25 cellular contexts compared by ENCODE assay signal in genomic region chr13:45718992-45719391, GRCh38. TPM values are rescaled to one million over a fixed set of nuclear protein-coding genes. Genes with fewer than 3 reads are reported as not detected.
DNase-seq lines count a peak whose midpoint lies in the region; ATAC-seq and TF ChIP-seq lines count a peak whose summit lies in the region.
"Had no signal": no experiment of that assay in that cellular context is flagged by ENCODE, and none has a peak within 500 bp of the region (broad histone marks: within the 10 kb centered on the region; RNA-seq: fewer than 3 reads in every experiment).

No MANE protein-coding gene starts in this region.

- ATAC-seq in activated T-helper 17 cell treated with anti-CD3 and anti-CD28 coated beads, Interleukin-2, amount 50 U/mL, for 72 hours (replicated peaks) = no peak
- ATAC-seq in HG03039 (IDR thresholded peaks at IDR 0.05; ENCODE audit: unreplicated experiment) = no peak
- ATAC-seq: HepG2, pancreas, T-helper 17 cell had no signal

- no peaks in the 10 kb centered on the region for H3K36me3 Mint-ChIP-seq in activated T-helper 17 cell treated with anti-CD3 and anti-CD28 coated beads, Interleukin-2, amount 50 U/mL, for 72 hours (ENCODE audit: low read depth)
- H3K36me3 Mint-ChIP-seq in activated CD4-positive, alpha-beta memory T cell treated with anti-CD3 and anti-CD28 coated beads for 36 hours = no peaks in the 10 kb centered on the region

- H3K27me3 Mint-ChIP-seq in activated T-helper 17 cell treated with anti-CD3 and anti-CD28 coated beads, Interleukin-2, amount 50 U/mL, for 72 hours = no peaks in the 10 kb centered on the region
- peaks cover 3% of the 10 kb centered on the region for H3K27me3 Mint-ChIP-seq in activated CD4-positive, alpha-beta memory T cell treated with anti-CD3 and anti-CD28 coated beads for 36 hours

- H3K4me1 Mint-ChIP-seq in activated T-helper 17 cell treated with anti-CD3 and anti-CD28 coated beads, Interleukin-2, amount 50 U/mL, for 72 hours = no peaks in the 10 kb centered on the region
- no peaks in the 10 kb centered on the region for H3K4me1 Mint-ChIP-seq in activated CD4-positive, alpha-beta memory T cell treated with anti-CD3 and anti-CD28 coated beads for 36 hours (ENCODE audit: low read depth)

- no peak overlapping the region for H3K4me3 Mint-ChIP-seq in activated T-helper 17 cell treated with anti-CD3 and anti-CD28 coated beads, Interleukin-2, amount 50 U/mL, for 72 hours
- H3K4me3 Mint-ChIP-seq in activated CD4-positive, alpha-beta memory T cell treated with anti-CD3 and anti-CD28 coated beads for 36 hours = no peak overlapping the region
- H3K4me3 Mint-ChIP-seq: T-helper 17 cell had no signal

- no peak overlapping the region for H3K4me3 ChIP-seq in choroid plexus epithelial cell (ENCODE audit: low read depth, low read length)
- H3K4me3 ChIP-seq: lung, pancreas, sigmoid colon had no signal

- no peaks in the 10 kb centered on the region for H3K9me3 Mint-ChIP-seq in activated T-helper 17 cell treated with anti-CD3 and anti-CD28 coated beads, Interleukin-2, amount 50 U/mL, for 72 hours
- no peaks in the 10 kb centered on the region for H3K9me3 Mint-ChIP-seq in activated CD4-positive, alpha-beta memory T cell treated with anti-CD3 and anti-CD28 coated beads for 36 hours

- intact Hi-C loops in activated CD4-positive, alpha-beta memory T cell treated with anti-CD3 and anti-CD28 coated beads for 36 hours (cut with micrococcal nuclease) = loop anchor here (1.0 to 5.0 kb wide), 2 partner anchors 96 to 207 kb away; no protein-coding TSS in a partner anchor

- POLR2A ChIA-PET in activated CD4-positive, alpha-beta memory T cell treated with anti-CD3 and anti-CD28 coated beads for 36 hours (lab: Charles Lee) = no interaction called here

- peak; percentile 9 for DNase-seq in ELR (ENCODE audit: low read depth)
- DNase-seq in choroid plexus epithelial cell (ENCODE audit: low read depth) = peak; percentile 14
- peak; percentile 51 for DNase-seq in glomerular endothelial cell (ENCODE audit: extremely low read depth, low read depth, low spot score)
- peak; percentile 90 for DNase-seq in renal cortical epithelial cell (ENCODE audit: low read depth)
- no peak for DNase-seq in activated CD4-positive, alpha-beta T cell treated with anti-CD3 and anti-CD28 coated beads for 4 hours
- no peak for DNase-seq in activated CD4-positive, alpha-beta memory T cell treated with anti-CD3 and anti-CD28 coated beads for 36 hours
- DNase-seq: activated CD4-positive, alpha-beta T cell treated with anti-CD3 and anti-CD28 coated beads, Interleukin-2, amount 50 U/mL, for 48 hours; activated gamma-delta T cell treated with Interleukin-2 at 50 U/mL for 16 hours; activated T-cell treated with anti-CD3 and anti-CD28 coated beads for 4 hours; Caco-2; central memory CD4-positive, alpha-beta T cell; hippocampal formation; NCI-H1105; NCI-H2081 treated with DMSO at 0.1 percent for 48 hours; pancreas; sigmoid colon; stimulated activated naive CD4-positive, alpha-beta T cell; T-helper 17 cell; trophoblast cell had no signal

- CTCF ChIA-PET in activated CD4-positive, alpha-beta memory T cell treated with anti-CD3 and anti-CD28 coated beads for 36 hours (lab: Charles Lee) = interaction anchor here (0.6 to 3.8 kb wide), 5 partner anchors 10 to 98 kb away, joined by 3 to 46 read pairs (median 3); no protein-coding TSS in a partner anchor

- TF ChIP-seq CTCF in choroid plexus epithelial cell (conservative IDR thresholded peaks at IDR 0.05; ENCODE audit: low read depth, low read length) = no peak

- H3K27ac Mint-ChIP-seq in activated T-helper 17 cell treated with anti-CD3 and anti-CD28 coated beads, Interleukin-2, amount 50 U/mL, for 72 hours = no peak overlapping the region
- H3K27ac Mint-ChIP-seq in activated CD4-positive, alpha-beta memory T cell treated with anti-CD3 and anti-CD28 coated beads for 36 hours = no peak overlapping the region
- H3K27ac Mint-ChIP-seq: T-helper 17 cell had no signal

RNA-seq across cellular contexts. Expression of gene CBY2, which starts 16.9 kb away (rescaled TPM):
- not detected in 2 replicates for total RNA-seq in glomerular endothelial cell
- total RNA-seq in renal cortical epithelial cell = 0.05 TPM in 1 of 2 replicates, not detected in the other
- not detected for total RNA-seq in activated T-helper 17 cell treated with anti-CD3 and anti-CD28 coated beads, Interleukin-2, amount 50 U/mL, for 72 hours
- total RNA-seq in activated CD4-positive, alpha-beta memory T cell treated with anti-CD3 and anti-CD28 coated beads for 36 hours = not detected
- total RNA-seq: Daoy, HepG2, lung, myocyte, pancreas, sigmoid colon, T-helper 17 cell had no signal

Comparison
In these comparisons a context has a peak if more than half of its experiments do, and no peak if none do; other contexts are left out.
1. DNase-seq: peak in ELR (single experiment), choroid plexus epithelial cell (single experiment), glomerular endothelial cell (single experiment) and renal cortical epithelial cell (single experiment); none in activated CD4-positive, alpha-beta T cell treated with anti-CD3 and anti-CD28 coated beads for 4 hours (0 of 2) and activated CD4-positive, alpha-beta memory T cell treated with anti-CD3 and anti-CD28 coated beads for 36 hours (single experiment).